Comparison of ENCODE assay signal across 9 cellular contexts in the genomic region with DNA sequence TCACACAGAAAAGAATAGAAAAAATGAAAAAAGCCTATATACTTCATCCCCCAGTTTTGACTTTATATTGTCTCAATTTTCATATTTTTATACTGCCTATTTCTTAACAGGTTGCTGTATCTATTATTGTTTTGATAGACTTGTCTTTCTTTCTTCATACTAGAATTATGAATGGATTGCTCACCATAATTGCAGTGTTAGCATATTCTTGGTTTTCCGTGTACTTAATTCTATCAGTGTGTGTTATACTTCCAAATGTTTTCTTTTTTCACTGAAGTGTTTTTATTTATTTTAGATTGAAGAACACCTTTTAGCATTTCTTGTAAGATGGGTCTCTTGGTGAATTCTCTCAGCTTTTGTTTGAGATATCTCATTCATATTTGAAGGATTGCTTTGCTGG. TPM values are rescaled to one million over a fixed set of nuclear protein-coding genes. Genes with fewer than 3 reads are reported as not detected.
"Had no signal": no experiment of that assay in that cellular context is flagged by ENCODE, and none has a peak within 500 bp of the region (broad histone marks: within the 10 kb centered on the region; RNA-seq: fewer than 3 reads in every experiment).

No MANE protein-coding gene starts in this region.

- H3K9ac ChIP-seq: KMS-11 had no signal

- ATAC-seq: GM23338 had no signal

- FAIRE-seq: H1, H54, HTR-8/SVneo had no signal

- H3K27ac ChIP-seq: KMS-11 had no signal

- DNase-seq: H9, HCEC 1CT, KBM-7 had no signal

- H3K4me2 ChIP-seq: GM23338, KMS-11 had no signal

- H3K4me3 ChIP-seq: GM23338 had no signal

- H2AFZ ChIP-seq: GM23338 had no signal

RNA-seq across cellular contexts. Expression of a gene that starts 56.7 kb away (rescaled TPM):
- total RNA-seq: HT-29 had no signal
